Comparison of ENCODE assay signal across 8 cellular contexts in genomic region chr15:33700695-33701303, GRCh38.
DNase-seq lines count a peak whose midpoint lies in the region; ATAC-seq and TF ChIP-seq lines count a peak whose summit lies in the region.

No MANE protein-coding gene starts in this region.

- CTCF ChIA-PET in HEK293 (lab: Yijun Ruan, JAX), result interaction anchor here (0.6 to 2.9 kb wide), 50 partner anchors 9 to 1050 kb away, joined by 3 to 41 read pairs (median 4); no protein-coding TSS in a partner anchor

- peak; percentile 82 for TF ChIP-seq CTCF in HEK293 (tag by site-specific recombination; IDR thresholded peaks at IDR 0.05)

- H3K9me3 ChIP-seq in HEK293 (ENCODE audit: control insufficient read depth, insufficient read depth, low read depth, low read length), result no peaks in the 10 kb centered on the region

- peaks cover 25% of the 10 kb centered on the region for H3K27me3 Mint-ChIP-seq in central memory CD8-positive, alpha-beta T cell

- intact Hi-C loops in left colon (cut with DNase I, micrococcal nuclease), result no loop called here

- no peak overlapping the region for H3K27ac ChIP-seq in HEK293 (ENCODE audit: extremely low read depth, low read depth, low read length)

- DNase-seq in Daoy (ENCODE audit: low read depth) (peak; percentile 77), NCI-H2171 treated with DMSO at 0.1 percent for 48 hours (lab: John Stamatoyannopoulos, UW) (peak; percentile 55), left colon (peak; percentile 27 to 66)
- peak; percentile 10 for DNase-seq in activated CD4-positive, CD25-positive, alpha-beta regulatory T cell treated with anti-CD3 and anti-CD28 coated beads, Interleukin-2, amount 50 U/mL, for 16 hours (ENCODE audit: low read depth, low spot score)
- DNase-seq in central memory CD8-positive, alpha-beta T cell (ENCODE audit: low spot score in 2 of 2), result peak; percentile 28 to 41
- peak; percentile 31 for DNase-seq in stimulated activated CD4-positive, alpha-beta T cell treated with anti-CD3 and anti-CD28 coated beads, Interleukin-2, amount 100 ng/mL, for 4 hours (ENCODE audit: low read depth)

- H3K36me3 ChIP-seq in HEK293 (ENCODE audit: control insufficient read depth in 2 of 2, insufficient read depth in 1 of 2, low read length in 2 of 2), result no peaks in the 10 kb centered on the region

- ATAC-seq in central memory CD8-positive, alpha-beta T cell (replicated peaks; ENCODE audit: extremely low read depth, poor library complexity, severe bottlenecking), result peak; percentile 58
- ATAC-seq in left colon (peak; percentile 82), HG03460 (IDR thresholded peaks at IDR 0.05; ENCODE audit: unreplicated experiment) (no peak)

- POLR2A ChIA-PET in HEK293 (lab: Yijun Ruan, JAX), result no interaction called here

- H3K4me1 Mint-ChIP-seq in central memory CD8-positive, alpha-beta T cell, result no peaks in the 10 kb centered on the region

- no peak overlapping the region for H3K4me3 Mint-ChIP-seq in central memory CD8-positive, alpha-beta T cell

- no peak overlapping the region for H3K4me3 ChIP-seq in HEK293 (ENCODE audit: low read depth, low read length)

- no peaks in the 10 kb centered on the region for H3K36me3 Mint-ChIP-seq in central memory CD8-positive, alpha-beta T cell (ENCODE audit: insufficient read depth)

- H3K27ac Mint-ChIP-seq in central memory CD8-positive, alpha-beta T cell (ENCODE audit: low read depth), result no peak overlapping the region

- no peaks in the 10 kb centered on the region for H3K9me3 Mint-ChIP-seq in central memory CD8-positive, alpha-beta T cell

- no peaks in the 10 kb centered on the region for H3K4me1 ChIP-seq in HEK293 (ENCODE audit: control insufficient read depth, insufficient read depth, low read length)

TF ChIP-seq in HEK293, 187 proteins besides CTCF, POLR2A, EP300 and RAD21 (continues in another document):
- TF ChIP-seq ZNF621 (tag by site-specific recombination; IDR thresholded peaks at IDR 0.05) (no peak), PRDM2 (tag by site-specific recombination; IDR thresholded peaks at IDR 0.05; ENCODE audit: borderline replicate concordance) (no peak), KLF10 (tag by site-specific recombination; IDR thresholded peaks at IDR 0.05) (no peak), ZNF843 (tag by site-specific recombination; IDR thresholded peaks at IDR 0.05) (no peak), ZBTB20 (tag by site-specific recombination; IDR thresholded peaks at IDR 0.05) (0 out of 2 replicates have a peak, but pooled peaks have one; percentile 16), TCF7L2 (IDR thresholded peaks at IDR 0.05; ENCODE audit: borderline replicate concordance, low read depth, low read length) (no peak), ZNF623 (tag by site-specific recombination; IDR thresholded peaks at IDR 0.05) (no peak), ZNF18 (tag by site-specific recombination; IDR thresholded peaks at IDR 0.05) (no peak), ZNF658 (tag by site-specific recombination; IDR thresholded peaks at IDR 0.05) (no peak), ZNF302 (tag by site-specific recombination; IDR thresholded peaks at IDR 0.05; ENCODE audit: low read depth) (no peak), GLI2 (tag by site-specific recombination; IDR thresholded peaks at IDR 0.05; ENCODE audit: borderline replicate concordance, low read depth) (no peak), ATF2 (tag by site-specific recombination; IDR thresholded peaks at IDR 0.05; ENCODE audit: low read depth) (no peak), ZNF626 (tag by site-specific recombination; IDR thresholded peaks at IDR 0.05) (no peak), ZNF112 (tag by site-specific recombination; IDR thresholded peaks at IDR 0.05) (no peak), ZSCAN18 (tag by site-specific recombination; IDR thresholded peaks at IDR 0.05) (no peak), IKZF3 (tag by site-specific recombination; IDR thresholded peaks at IDR 0.05) (no peak), ZBTB17 (tag by site-specific recombination; IDR thresholded peaks at IDR 0.05) (peak; percentile 29; the same call in 1 of the 2 replicates), ZNF677 (tag by site-specific recombination; IDR thresholded peaks at IDR 0.05) (0 out of 2 replicates have a peak, but pooled peaks have one; percentile 21)

Comparison
In these comparisons a context has a peak if more than half of its experiments do, and no peak if none do; other contexts are left out.
1. DNase-seq: peak in every context shown above with its lines; median percentile 77 in Daoy; 55 in NCI-H2171 treated with DMSO at 0.1 percent for 48 hours; 46 in left colon; 34 in central memory CD8-positive, alpha-beta T cell; 31 in stimulated activated CD4-positive, alpha-beta T cell treated with anti-CD3 and anti-CD28 coated beads, Interleukin-2, amount 100 ng/mL, for 4 hours; 10 in activated CD4-positive, CD25-positive, alpha-beta regulatory T cell treated with anti-CD3 and anti-CD28 coated beads, Interleukin-2, amount 50 U/mL, for 16 hours.